In the genomic region with DNA sequence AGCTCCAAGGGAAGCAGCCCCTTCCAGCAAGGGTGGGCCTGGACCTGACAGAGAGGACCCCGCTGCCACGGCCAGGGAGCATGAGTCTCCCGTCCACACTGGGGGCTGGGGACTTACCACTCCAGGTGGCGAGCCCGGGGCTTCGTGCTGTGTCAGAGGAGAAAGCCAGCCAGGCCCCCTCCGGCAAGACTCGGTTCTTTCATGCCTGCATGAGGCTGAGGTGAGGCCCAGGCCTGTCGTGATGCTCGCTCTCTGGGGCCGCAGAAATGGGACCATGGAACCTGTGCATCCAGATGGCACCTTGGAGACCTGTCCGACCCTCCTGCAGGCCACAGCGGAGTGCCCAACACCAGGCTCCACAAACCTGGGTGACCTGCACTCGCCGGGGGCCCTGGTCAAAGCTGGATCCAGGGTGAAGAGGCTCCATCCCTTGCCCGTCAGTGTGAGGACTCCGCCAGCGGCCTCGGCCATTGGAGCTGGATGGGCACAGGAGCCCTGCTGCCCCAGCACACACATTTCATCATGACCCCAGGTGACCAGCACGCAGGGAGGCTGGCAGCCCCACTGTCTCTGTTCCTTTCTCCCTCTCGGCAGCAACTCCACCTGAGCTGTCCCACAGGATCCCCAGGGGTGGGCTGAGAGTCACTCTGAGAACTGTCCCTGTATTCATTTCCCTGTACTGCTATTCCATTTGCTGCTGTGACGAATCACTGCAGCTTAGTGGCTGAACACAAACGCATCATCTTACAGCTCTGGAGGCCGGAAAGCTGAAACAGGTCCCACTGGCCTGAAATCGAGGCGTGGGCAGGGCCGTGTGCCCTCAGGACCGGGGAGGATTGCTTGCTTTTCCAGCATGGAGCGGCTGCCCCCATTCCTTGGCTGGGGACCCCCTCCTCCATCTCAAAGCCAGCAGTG, we compare ENCODE assay signal across 27 cellular contexts. TPM values are rescaled to one million over a fixed set of nuclear protein-coding genes. Genes with fewer than 3 reads are reported as not detected.
DNase-seq lines count a peak whose midpoint lies in the region; ATAC-seq, FAIRE-seq and TF ChIP-seq lines count a peak whose summit lies in the region.
"Had no signal": no experiment of that assay in that cellular context is flagged by ENCODE, and none has a peak within 500 bp of the region (broad histone marks: within the 10 kb centered on the region; RNA-seq: fewer than 3 reads in every experiment).

No MANE protein-coding gene starts in this region.

- no peak overlapping the region for H2BK15ac ChIP-seq in neuronal stem cell (ENCODE audit: low read length)

- H3K14ac ChIP-seq in neuronal stem cell (ENCODE audit: low read length), result peak overlapping the region; percentile 38

- H3K9me2 ChIP-seq in OCI-LY7 (ENCODE audit: insufficient read depth, low read length), result no peaks in the 10 kb centered on the region

- CTCF ChIA-PET in OCI-LY7 (lab: Charles Lee; ENCODE audit: unreplicated experiment) (interaction anchor here (0.6 kb wide), 1 partner anchor 92 kb away, joined by 7 read pairs; no protein-coding TSS in a partner anchor), WTC11 (lab: Charles Lee) (interaction anchor here (0.7 kb wide), 1 partner anchor 230 kb away, joined by 4 read pairs; no protein-coding TSS in a partner anchor)

- intact Hi-C loops in OCI-LY7 (cut with micrococcal nuclease; ENCODE audit: unreplicated experiment), result no loop called here

- no peak overlapping the region for H2BK120ac ChIP-seq in neuronal stem cell (ENCODE audit: low read depth, low read length)

- H3K27ac ChIP-seq in OCI-LY7 (ENCODE audit: low read depth, low read length, poor library complexity, severe bottlenecking) (peak overlapping the region; percentile 54), neuronal stem cell (replicated peaks; ENCODE audit: low read length) (no peak overlapping the region), gastroesophageal sphincter (no peak overlapping the region)
- H3K27ac ChIP-seq: A549; BLaER1 treated with 17β-estradiol and CSF1 and Interleukin-3, amounts not matched to agents 10 nM and 100 nM; GM23248 had no signal

- no peaks in the 10 kb centered on the region; the same call in 1 of the 2 replicates for H4K20me1 ChIP-seq in OCI-LY7 (ENCODE audit: insufficient read depth, low read length)

- no peaks in the 10 kb centered on the region for H3K27me3 Mint-ChIP-seq in WTC11 (ENCODE audit: low read depth)

- TF ChIP-seq CTCF in OCI-LY7 (conservative IDR thresholded peaks at IDR 0.05; ENCODE audit: low read length) (no peak), WTC11 (IDR thresholded peaks at IDR 0.05) (no peak), gastroesophageal sphincter (IDR thresholded peaks at IDR 0.05) (no peak)

- H3K4me1 ChIP-seq in OCI-LY7 (ENCODE audit: insufficient read depth, low read length, poor library complexity, severe bottlenecking), result peaks cover 19% of the 10 kb centered on the region
- no peaks in the 10 kb centered on the region for H3K4me1 ChIP-seq in neuronal stem cell (ENCODE audit: control insufficient read depth in 2 of 2, insufficient read depth in 1 of 2, low read depth in 1 of 2, low read length in 2 of 2)
- H3K4me1 ChIP-seq in gastroesophageal sphincter, result peaks cover 0 to 5% (median 0%) of the 10 kb centered on the region in 3 donors
- H3K4me1 ChIP-seq: A549, BE2C had no signal

- H3K9me3 Mint-ChIP-seq in WTC11, result no peaks in the 10 kb centered on the region
- H3K9me3 Mint-ChIP-seq: CD4-positive, alpha-beta T cell; CD8-positive, alpha-beta memory T cell had no signal

- H4K91ac ChIP-seq in neuronal stem cell (ENCODE audit: low read depth, low read length, poor library complexity), result no peak overlapping the region

- no peak for TF ChIP-seq EP300 in gastroesophageal sphincter (IDR thresholded peaks at IDR 0.05)

- no peaks in the 10 kb centered on the region for H3K9me3 ChIP-seq in OCI-LY7 (ENCODE audit: low read length)
- H3K9me3 ChIP-seq in neuronal stem cell (replicated peaks in 1 of 2; ENCODE audit: control insufficient read depth in 2 of 2, insufficient read depth in 1 of 2, low read depth in 1 of 2, low read length in 2 of 2), result no peaks in the 10 kb centered on the region
- H3K9me3 ChIP-seq in gastroesophageal sphincter, result no peaks in the 10 kb centered on the region
- H3K9me3 ChIP-seq: A549; BE2C; BLaER1 treated with 17β-estradiol and CSF1 and Interleukin-3, amounts not matched to agents 10 nM and 100 nM had no signal

- peak overlapping the region; percentile 17 for H4K8ac ChIP-seq in neuronal stem cell (ENCODE audit: low read depth, low read length)

- H2AFZ ChIP-seq in OCI-LY7 (ENCODE audit: low read length), result no peak overlapping the region
- no peak overlapping the region for H2AFZ ChIP-seq in neuronal stem cell (ENCODE audit: low read length)
- H2AFZ ChIP-seq: GM23248 had no signal

- H3K4ac ChIP-seq in neuronal stem cell (ENCODE audit: low read length), result no peak overlapping the region

- TF ChIP-seq POLR2A in gastroesophageal sphincter (IDR thresholded peaks at IDR 0.05), result no peak

- H3K4me3 ChIP-seq in OCI-LY7 (ENCODE audit: low read depth, low read length, poor library complexity, severe bottlenecking) (no peak overlapping the region), neuronal stem cell (ENCODE audit: low read length in 2 of 2) (no peak overlapping the region), gastroesophageal sphincter (no peak overlapping the region)
- H3K4me3 ChIP-seq: A549; BLaER1 treated with 17β-estradiol and CSF1 and Interleukin-3, amounts not matched to agents 10 nM and 100 nM; GM12878; GM23248 had no signal

- BruUV-seq in OCI-LY7 (replicated peaks; lab: Mats Ljungman, UMichigan), result no TSS peak

- no peaks in the 10 kb centered on the region for H3K79me1 ChIP-seq in neuronal stem cell (ENCODE audit: low read depth, low read length)

- H3K27me3 ChIP-seq in neuronal stem cell (ENCODE audit: control insufficient read depth in 3 of 3, insufficient read depth in 3 of 3, low read depth in 1 of 3, low read length in 3 of 3), result peaks cover 0 to 26% (median 0%) of the 10 kb centered on the region in 3 experiments
- peaks cover 80% of the 10 kb centered on the region for H3K27me3 ChIP-seq in gastroesophageal sphincter

- no peak overlapping the region for H2BK12ac ChIP-seq in neuronal stem cell (ENCODE audit: low read length)

- H3K23ac ChIP-seq in neuronal stem cell (ENCODE audit: low read depth, low read length, poor library complexity), result peak overlapping the region; percentile 85

- DNase-seq in HTR-8/SVneo (ENCODE audit: insufficient read length, low spot score), result no peak
- DNase-seq in OCI-LY7 (ENCODE audit: low spot score), result no peak
- DNase-seq in WTC11 (ENCODE audit: low spot score), result no peak
- no peak for DNase-seq in neuronal stem cell (ENCODE audit: low spot score)
- DNase-seq in activated naive CD4-positive, alpha-beta T cell (lab: John Stamatoyannopoulos, UW), result no peak
- DNase-seq in hypothalamus (lab: John Stamatoyannopoulos, UW), result no peak
- DNase-seq: 8988T; ACHN; AML-193; BE2C; CD4-positive, alpha-beta T cell; CD8-positive, alpha-beta memory T cell; DMS 273 treated with DMSO at 0.1 percent for 48 hours; DMS79; EL; GDM1; GM23248; H7; HCEC 1CT had no signal

- H2AK5ac ChIP-seq in neuronal stem cell (ENCODE audit: low read depth, low read length), result no peak overlapping the region

- no peak overlapping the region for H3K4me3 Mint-ChIP-seq in WTC11
- H3K4me3 Mint-ChIP-seq: CD14-positive monocyte; CD4-positive, alpha-beta T cell; CD8-positive, alpha-beta memory T cell had no signal

- no peak overlapping the region; the same call in 1 of the 2 replicates for H3K27ac Mint-ChIP-seq in WTC11
- H3K27ac Mint-ChIP-seq: CD4-positive, alpha-beta T cell; CD8-positive, alpha-beta memory T cell had no signal

- H3K36me3 ChIP-seq in OCI-LY7 (ENCODE audit: insufficient read depth, low read length), result peaks cover 56% of the 10 kb centered on the region
- no peaks in the 10 kb centered on the region for H3K36me3 ChIP-seq in neuronal stem cell (replicated peaks in 1 of 2; ENCODE audit: control insufficient read depth in 2 of 2, insufficient read depth in 2 of 2, low read length in 2 of 2)
- no peaks in the 10 kb centered on the region for H3K36me3 ChIP-seq in gastroesophageal sphincter
- H3K36me3 ChIP-seq: BE2C had no signal

- H2BK5ac ChIP-seq in neuronal stem cell (ENCODE audit: low read length), result no peak overlapping the region

- H3K4me1 Mint-ChIP-seq in WTC11, result no peaks in the 10 kb centered on the region; the same call in 1 of the 2 replicates
- H3K4me1 Mint-ChIP-seq: CD14-positive monocyte had no signal

- H3K9ac ChIP-seq in neuronal stem cell (ENCODE audit: low read depth, low read length, poor library complexity), result no peak overlapping the region
- H3K9ac ChIP-seq: BLaER1 treated with 17β-estradiol and CSF1 and Interleukin-3, amounts not matched to agents 10 nM and 100 nM; GM23248 had no signal

- no peaks in the 10 kb centered on the region for H3K36me3 Mint-ChIP-seq in WTC11
- H3K36me3 Mint-ChIP-seq: CD14-positive monocyte; CD8-positive, alpha-beta memory T cell had no signal

- no peak for ATAC-seq in WTC11
- ATAC-seq in gastroesophageal sphincter, result no peak
- ATAC-seq: A549, GM12878 had no signal

- H3K79me2 ChIP-seq in OCI-LY7 (ENCODE audit: insufficient read depth, low read depth, low read length), result no peaks in the 10 kb centered on the region

- POLR2A ChIA-PET in OCI-LY7 (lab: Charles Lee) (no interaction called here), WTC11 (lab: Charles Lee) (no interaction called here)

- peak; percentile 52 for FAIRE-seq in HTR-8/SVneo (lab: Jason Lieb, UNC)
- FAIRE-seq: A549, D721Med, GM12878, GM19239, H1 had no signal

- no peak overlapping the region for H3K18ac ChIP-seq in neuronal stem cell (ENCODE audit: low read length)

- WGBS in neuronal stem cell (ENCODE audit: extremely low coverage in 2 of 2, insufficient read length in 2 of 2, insufficient replicate concordance in 1 of 2), 2 donors, result no CpG with 5 or more reads among the region's 29 CpGs
- WGBS in gastroesophageal sphincter (ENCODE audit: low coverage in 1 of 2), 2 donors, result 31 to 75% methylated on average over 2 to 12 of the region's 29 CpGs

- no peak overlapping the region for H3K4me2 ChIP-seq in OCI-LY7 (ENCODE audit: low read length)
- H3K4me2 ChIP-seq in neuronal stem cell (ENCODE audit: insufficient read depth, low read length, poor library complexity, severe bottlenecking), result no peak overlapping the region
- H3K4me2 ChIP-seq: A549; BLaER1 treated with 17β-estradiol and CSF1 and Interleukin-3, amounts not matched to agents 10 nM and 100 nM had no signal

RNA-seq across cellular contexts. Expression of gene SLC6A18, which starts 24.4 kb away (rescaled TPM):
- not detected in 2 replicates for total RNA-seq in OCI-LY7 (2014; rRNA removed; shearing (Covaris generic))
- not detected in 2 replicates for total RNA-seq in OCI-LY7 (2022)
- total RNA-seq in WTC11 (2021), result not detected in 3 replicates
- not detected for polyA plus RNA-seq in neuronal stem cell (2013, experiment 1 of 2)
- not detected for polyA plus RNA-seq in neuronal stem cell (2013, experiment 2 of 2)
- not detected for total RNA-seq in gastroesophageal sphincter
- total RNA-seq: CD4-positive, alpha-beta T cell; CD8-positive, alpha-beta memory T cell; GM12878; GM23248; H1; H7 had no signal
- polyA plus RNA-seq: A549; CD14-positive monocyte; CD8-positive, alpha-beta memory T cell; GM12878; GM23248; H1 had no signal

RNA-seq across cellular contexts. Expression of gene TERT, which starts 45.2 kb away (rescaled TPM):
- total RNA-seq in OCI-LY7 (2014; rRNA removed; shearing (Covaris generic)), result 120 and 156 TPM in 2 replicates
- total RNA-seq in OCI-LY7 (2022) (173 and 198 TPM in 2 replicates), WTC11 (2021) (40.4 to 42.9 TPM (median 40.5 TPM) in 3 replicates), gastroesophageal sphincter (not detected)
- 2.5 TPM for polyA plus RNA-seq in neuronal stem cell (2013, experiment 1 of 2)
- 2.5 TPM for polyA plus RNA-seq in neuronal stem cell (2013, experiment 2 of 2)
- total RNA-seq: GM23248 had no signal
- polyA plus RNA-seq: CD14-positive monocyte; CD8-positive, alpha-beta memory T cell; GM23248 had no signal

RNA-seq across cellular contexts. Expression of gene SLC6A19, which starts 48.2 kb away (rescaled TPM):
- total RNA-seq in OCI-LY7 (2014; rRNA removed; shearing (Covaris generic)), result not detected in 2 replicates
- total RNA-seq in OCI-LY7 (2022) (not detected in 2 replicates), WTC11 (2021) (0.04 to 0.05 TPM in 2 of 3 replicates, not detected in the other), gastroesophageal sphincter (not detected)
- not detected for polyA plus RNA-seq in neuronal stem cell (2013, experiment 1 of 2)
- polyA plus RNA-seq in neuronal stem cell (2013, experiment 2 of 2), result not detected
- total RNA-seq: CD4-positive, alpha-beta T cell; CD8-positive, alpha-beta memory T cell; GM23248; H1 had no signal
- polyA plus RNA-seq: CD14-positive monocyte; CD8-positive, alpha-beta memory T cell; GM23248 had no signal

Comparison
In these comparisons a context has a peak if more than half of its experiments do, and no peak if none do; other contexts are left out.
1. RNA of gene TERT, which starts 45.2 kb away (total RNA-seq): 120 to 198 TPM in OCI-LY7 and 40.4 to 42.9 TPM in WTC11; not detected in gastroesophageal sphincter; every median in the first group is over 10 times any median in the second.